ENCODE assay signal across 20 cellular contexts in genomic region chr14:23359167-23359626, GRCh38. TPM values are rescaled to one million over a fixed set of nuclear protein-coding genes. Genes with fewer than 3 reads are reported as not detected.
DNase-seq lines count a peak whose midpoint lies in the region; ATAC-seq and TF ChIP-seq lines count a peak whose summit lies in the region.
"Had no signal": no experiment of that assay in that cellular context is flagged by ENCODE, and none has a peak within 500 bp of the region (broad histone marks: within the 10 kb centered on the region; RNA-seq: fewer than 3 reads in every experiment).

No MANE protein-coding gene starts in this region.

- peak overlapping the region in 38 of 59 donors; percentile 8 to 99 (median 89) for H3K27ac ChIP-seq in dorsolateral prefrontal cortex
- H3K27ac ChIP-seq: C4-2B, Peyer's patch had no signal

- H3K4me3 ChIP-seq in dorsolateral prefrontal cortex = no peak overlapping the region
- H3K4me3 ChIP-seq: Peyer's patch had no signal

- peak; percentile 47 for DNase-seq in natural killer cell treated with Interleukin-12 subunit alpha and Interleukin-12 subunit beta and Interleukin-15 and Interleukin-18, amount 100 ng/mL, for 72 hours (ENCODE audit: low spot score)
- no peak for DNase-seq in natural killer cell
- DNase-seq in dorsolateral prefrontal cortex = no peak
- DNase-seq in mesenteric fat pad (ENCODE audit: low spot score) = peak; percentile 68
- no peak for DNase-seq in stimulated activated CD4-positive, alpha-beta T cell treated with anti-CD3 and anti-CD28 coated beads, Interleukin-2, amount 100 ng/mL, for 24 hours
- DNase-seq in C1 segment of cervical spinal cord (lab: John Stamatoyannopoulos, UW) = no peak
- DNase-seq in ACHN = no peak
- DNase-seq: DMS79 treated with DMSO at 0.1 percent for 48 hours; KBM-7; NCI-H1105 treated with DMSO at 0.1 percent for 48 hours; NCI-H1694; NCI-H2107; NCI-H510A; NCI-H748 treated with DMSO at 0.1 percent for 48 hours; NK-92 treated with Interleukin-12 subunit alpha and Interleukin-12 subunit beta, amount 100 ng/mL, for 24 hours; SHP77 had no signal

- H3K27ac Mint-ChIP-seq in natural killer cell treated with Interleukin-12 subunit alpha and Interleukin-12 subunit beta and Interleukin-15 and Interleukin-18, amount 100 ng/mL, for 72 hours = no peak overlapping the region
- no peak overlapping the region for H3K27ac Mint-ChIP-seq in natural killer cell

- peak in 1 of 2 donors; percentile 15 for ATAC-seq in natural killer cell treated with Interleukin-12 subunit alpha and Interleukin-12 subunit beta and Interleukin-15 and Interleukin-18, amount 100 ng/mL, for 72 hours
- no peak for ATAC-seq in natural killer cell

- in situ Hi-C loops in ACHN (cut with HindIII; ENCODE audit: low pct_ligation_motif_present, low pct_unique_long_range_greater_than_20kb, low sequenced_read_pairs) = no loop called here

- peaks cover 0 to 13% (median 0%) of the 10 kb centered on the region in 45 donors for H3K27me3 ChIP-seq in dorsolateral prefrontal cortex
- H3K27me3 ChIP-seq: Peyer's patch had no signal

- intact Hi-C loops in natural killer cell (cut with micrococcal nuclease) = no loop called here
- intact Hi-C loops in dorsolateral prefrontal cortex (cut with DNase I) = loop anchor here in 1 of 2 donors (10.0 kb wide), 1 partner anchor 106 kb away; the partner anchor contains the start of gene NGDN

- no peaks in the 10 kb centered on the region for H3K36me3 Mint-ChIP-seq in natural killer cell treated with Interleukin-12 subunit alpha and Interleukin-12 subunit beta and Interleukin-15 and Interleukin-18, amount 100 ng/mL, for 72 hours
- H3K36me3 Mint-ChIP-seq in natural killer cell = no peaks in the 10 kb centered on the region

- H3K4me3 Mint-ChIP-seq in natural killer cell treated with Interleukin-12 subunit alpha and Interleukin-12 subunit beta and Interleukin-15 and Interleukin-18, amount 100 ng/mL, for 72 hours = no peak overlapping the region
- no peak overlapping the region for H3K4me3 Mint-ChIP-seq in natural killer cell

- TF ChIP-seq CTCF in natural killer cell (IDR thresholded peaks at IDR 0.05) = no peak
- no peak for TF ChIP-seq CTCF in dorsolateral prefrontal cortex (IDR thresholded peaks at IDR 0.05 in 54 of 56, conservative IDR thresholded peaks at IDR 0.05 in 2 of 56; ENCODE audit: low read depth in 1 of 56, partially characterized antibody in 56 of 56)

- no peaks in the 10 kb centered on the region for H3K4me1 Mint-ChIP-seq in natural killer cell treated with Interleukin-12 subunit alpha and Interleukin-12 subunit beta and Interleukin-15 and Interleukin-18, amount 100 ng/mL, for 72 hours (ENCODE audit: low read depth in 2 of 2)
- no peaks in the 10 kb centered on the region for H3K4me1 Mint-ChIP-seq in natural killer cell

- H3K9me3 Mint-ChIP-seq in natural killer cell treated with Interleukin-12 subunit alpha and Interleukin-12 subunit beta and Interleukin-15 and Interleukin-18, amount 100 ng/mL, for 72 hours = no peaks in the 10 kb centered on the region
- no peaks in the 10 kb centered on the region for H3K9me3 Mint-ChIP-seq in natural killer cell

- H3K27me3 Mint-ChIP-seq in natural killer cell treated with Interleukin-12 subunit alpha and Interleukin-12 subunit beta and Interleukin-15 and Interleukin-18, amount 100 ng/mL, for 72 hours = peaks cover 25 to 35% of the 10 kb centered on the region in 2 donors
- H3K27me3 Mint-ChIP-seq in natural killer cell (ENCODE audit: low read depth in 2 of 2) = peaks cover 17 to 18% of the 10 kb centered on the region in 2 donors

RNA-seq across cellular contexts. Expression of gene EFS, which starts 5.8 kb away (rescaled TPM):
- not detected for total RNA-seq in natural killer cell treated with Interleukin-12 subunit alpha and Interleukin-12 subunit beta and Interleukin-15 and Interleukin-18, amount 100 ng/mL, for 72 hours
- not detected for total RNA-seq in natural killer cell
- total RNA-seq in dorsolateral prefrontal cortex = 100 to 1,000 TPM in 1 of 120 experiments, 10 to 100 TPM in 118, 1 to 10 TPM in 1; 9.3 to 104 (median 26.2) TPM
- total RNA-seq in mesenteric fat pad = 15.5 TPM

RNA-seq across cellular contexts. Expression of gene SLC22A17, which starts 6.5 kb away (rescaled TPM):
- under 1 TPM in 1 of 2 donors, not detected in 1; 0.42 TPM for total RNA-seq in natural killer cell treated with Interleukin-12 subunit alpha and Interleukin-12 subunit beta and Interleukin-15 and Interleukin-18, amount 100 ng/mL, for 72 hours
- under 1 TPM in 2 of 3 donors, not detected in 1; 0.28 to 1.00 TPM for total RNA-seq in natural killer cell
- 100 to 1,000 TPM; 238 to 610 (median 461) TPM for total RNA-seq in dorsolateral prefrontal cortex
- total RNA-seq in mesenteric fat pad = 7.0 TPM

RNA-seq across cellular contexts. Expression of gene IL25, which starts 13.4 kb away (rescaled TPM):
- not detected for total RNA-seq in natural killer cell treated with Interleukin-12 subunit alpha and Interleukin-12 subunit beta and Interleukin-15 and Interleukin-18, amount 100 ng/mL, for 72 hours
- not detected for total RNA-seq in natural killer cell
- total RNA-seq in dorsolateral prefrontal cortex = under 1 TPM in 3 of 120 experiments, not detected in 117; 0.36 to 0.71 (median 0.44) TPM
- not detected for total RNA-seq in mesenteric fat pad
- total RNA-seq: A673, H1, Peyer's patch had no signal

RNA-seq across cellular contexts. Expression of gene CMTM5, which starts 17.6 kb away (rescaled TPM):
- not detected for total RNA-seq in natural killer cell treated with Interleukin-12 subunit alpha and Interleukin-12 subunit beta and Interleukin-15 and Interleukin-18, amount 100 ng/mL, for 72 hours
- total RNA-seq in natural killer cell (1 to 10 TPM in 2 of 3 donors, not detected in 1; 2.9 to 4.5 TPM), dorsolateral prefrontal cortex (100 to 1,000 TPM in 13 of 120 experiments, 10 to 100 TPM in 104, 1 to 10 TPM in 3; 8.5 to 244 (median 46.0) TPM), mesenteric fat pad (not detected)
- total RNA-seq: A673, H1, Peyer's patch had no signal

RNA-seq across cellular contexts. Expression of gene PABPN1, which starts 37.9 kb away (rescaled TPM):
- total RNA-seq in natural killer cell treated with Interleukin-12 subunit alpha and Interleukin-12 subunit beta and Interleukin-15 and Interleukin-18, amount 100 ng/mL, for 72 hours = 100 to 1,000 TPM; 182 to 274 TPM
- 100 to 1,000 TPM; 226 to 261 (median 238) TPM for total RNA-seq in natural killer cell
- total RNA-seq in dorsolateral prefrontal cortex = 100 to 1,000 TPM; 124 to 236 (median 157) TPM
- total RNA-seq in mesenteric fat pad = 129 TPM

Comparison
In these comparisons a context has a peak if more than half of its experiments do, and no peak if none do; other contexts are left out.
1. DNase-seq: peak in natural killer cell treated with Interleukin-12 subunit alpha and Interleukin-12 subunit beta and Interleukin-15 and Interleukin-18, amount 100 ng/mL, for 72 hours (single experiment) and mesenteric fat pad (single experiment); none in natural killer cell (single experiment), dorsolateral prefrontal cortex (0 of 10), stimulated activated CD4-positive, alpha-beta T cell treated with anti-CD3 and anti-CD28 coated beads, Interleukin-2, amount 100 ng/mL, for 24 hours (0 of 2), C1 segment of cervical spinal cord (0 of 14) and ACHN (single experiment).
2. RNA of gene EFS, which starts 5.8 kb away (total RNA-seq): 9.3 to 104 TPM in dorsolateral prefrontal cortex and 15.5 TPM in mesenteric fat pad (single experiment); not detected in natural killer cell treated with Interleukin-12 subunit alpha and Interleukin-12 subunit beta and Interleukin-15 and Interleukin-18, amount 100 ng/mL, for 72 hours and not detected in natural killer cell; every median in the first group is over 10 times any median in the second.
3. RNA of gene SLC22A17, which starts 6.5 kb away (total RNA-seq): 238 to 610 TPM in dorsolateral prefrontal cortex; 7.0 TPM in mesenteric fat pad (single experiment), 0.42 TPM in natural killer cell treated with Interleukin-12 subunit alpha and Interleukin-12 subunit beta and Interleukin-15 and Interleukin-18, amount 100 ng/mL, for 72 hours and 0.28 to 1.00 TPM in natural killer cell; every median in the first group is over 10 times any median in the second.